Comparison of ENCODE assay signal across 8 cellular contexts in genomic region chr9:126516936-126517750, GRCh38.
A peak's percentile ranks its signal among the peaks of the same experiment; 100 is the strongest.
DNase-seq lines count a peak whose midpoint lies in the region; ATAC-seq lines count a peak whose summit lies in the region.

No MANE protein-coding gene starts in this region.

- DNase-seq in GM03348 (ENCODE audit: low spot score): peak; percentile 92
- peak; percentile 55 for DNase-seq in Karpas-422
- peak; percentile 22 for DNase-seq in T-helper 9 cell
- DNase-seq in ecto neural progenitor cell (ENCODE audit: low spot score): peak; percentile 85
- peak; percentile 83 for DNase-seq in stromal cell of bone marrow (ENCODE audit: low read depth)
- DNase-seq in NCI-H187 (lab: John Stamatoyannopoulos, UW): no peak

- no peak overlapping the region for H3K27ac ChIP-seq in Karpas-422 (ENCODE audit: low read length)
- no peak overlapping the region for H3K27ac ChIP-seq in muscle layer of colon (ENCODE audit: low read depth, low read length)

- H4K20me1 ChIP-seq in Karpas-422 (ENCODE audit: insufficient read depth, low read depth, low read length): no peaks in the 10 kb centered on the region

- peak overlapping the region; percentile 63 for H3K4me2 ChIP-seq in Karpas-422 (ENCODE audit: low read depth, low read length, poor library complexity, severe bottlenecking)

- H3K4me1 ChIP-seq in Karpas-422 (ENCODE audit: low read length): peaks cover 17% of the 10 kb centered on the region
- peaks cover 12% of the 10 kb centered on the region for H3K4me1 ChIP-seq in muscle layer of colon (ENCODE audit: insufficient read depth, low read length)

- H2AFZ ChIP-seq in Karpas-422 (ENCODE audit: low read length): 0 out of 2 replicates have a peak overlapping the region, but pooled peaks have one; percentile 73

- no peak for ATAC-seq in HG02885 (IDR thresholded peaks at IDR 0.05; ENCODE audit: poor library complexity, unreplicated experiment)

- H3K79me2 ChIP-seq in Karpas-422 (ENCODE audit: low read length): no peaks in the 10 kb centered on the region

- H3K9me2 ChIP-seq in Karpas-422 (replicated peaks; ENCODE audit: insufficient read depth, low read length): no peaks in the 10 kb centered on the region

- H3K9ac ChIP-seq in Karpas-422 (ENCODE audit: low read length) (peak overlapping the region; percentile 48), muscle layer of colon (ENCODE audit: low read length) (no peak overlapping the region)

- H3K9me3 ChIP-seq in Karpas-422 (ENCODE audit: low read length): no peaks in the 10 kb centered on the region
- H3K9me3 ChIP-seq in muscle layer of colon (ENCODE audit: low read length): peaks cover 4% of the 10 kb centered on the region

- H3K4me3 ChIP-seq in Karpas-422 (ENCODE audit: low read length): peak overlapping the region; percentile 49
- peak overlapping the region; percentile 41 to 44 for H3K4me3 ChIP-seq in muscle layer of colon (ENCODE audit: low read depth in 1 of 2, low read length in 2 of 2)

- H3K36me3 ChIP-seq in Karpas-422 (ENCODE audit: insufficient read depth, low read length): no peaks in the 10 kb centered on the region
- H3K36me3 ChIP-seq in muscle layer of colon (ENCODE audit: insufficient read depth, low read length): no peaks in the 10 kb centered on the region

- H3K27me3 ChIP-seq in Karpas-422 (ENCODE audit: low read length) (no peaks in the 10 kb centered on the region), muscle layer of colon (ENCODE audit: control insufficient read depth in 1 of 2, insufficient read depth in 2 of 2, low read length in 2 of 2) (peaks cover 46 to 86% of the 10 kb centered on the region in 2 donors)

Comparison
In these comparisons a context has a peak if more than half of its experiments do, and no peak if none do; other contexts are left out.
1. DNase-seq: peak in GM03348 (single experiment), Karpas-422 (single experiment), T-helper 9 cell (single experiment), ecto neural progenitor cell (single experiment) and stromal cell of bone marrow (single experiment); none in NCI-H187 (0 of 2).